In genomic region chr14:95520346-95520745, GRCh38 we compare ENCODE assay signal across 11 cellular contexts. TPM values are rescaled to one million over a fixed set of nuclear protein-coding genes. Genes with fewer than 3 reads are reported as not detected.
A peak's percentile ranks its signal among the peaks of the same experiment; 100 is the strongest.
DNase-seq lines count a peak whose midpoint lies in the region; ATAC-seq and TF ChIP-seq lines count a peak whose summit lies in the region.
"Had no signal": no experiment of that assay in that cellular context is flagged by ENCODE, and none has a peak within 500 bp of the region (broad histone marks: within the 10 kb centered on the region; RNA-seq: fewer than 3 reads in every experiment).

No MANE protein-coding gene starts in this region.

- no peak overlapping the region for H2AFZ ChIP-seq in mesenchymal stem cell (ENCODE audit: low read depth, low read length)
- H2AFZ ChIP-seq: parathyroid adenoma had no signal

- H2BK12ac ChIP-seq in mesenchymal stem cell (ENCODE audit: low read length in 2 of 2): peak overlapping the region; percentile 11 to 97

- peak overlapping the region; percentile 35 for H3K9ac ChIP-seq in mesenchymal stem cell (ENCODE audit: low read length)
- H3K9ac ChIP-seq: parathyroid adenoma had no signal

- no peak for TF ChIP-seq CTCF in right atrium auricular region (IDR thresholded peaks at IDR 0.05)
- TF ChIP-seq CTCF in vagina (IDR thresholded peaks at IDR 0.05): no peak

- H2BK15ac ChIP-seq in mesenchymal stem cell (ENCODE audit: low read depth, poor library complexity, severe bottlenecking): peak overlapping the region; percentile 52

- H3K36me3 Mint-ChIP-seq in activated T-cell treated with anti-CD3 and anti-CD28 coated beads, Interleukin-2, amount 50 U/mL, for 4 hours (ENCODE audit: insufficient read depth): no peaks in the 10 kb centered on the region

- H3K79me1 ChIP-seq in mesenchymal stem cell (replicated peaks; ENCODE audit: low read length, poor library complexity, severe bottlenecking): no peaks in the 10 kb centered on the region

- H3K4me1 ChIP-seq in right atrium auricular region (peaks cover 0 to 74% of the 10 kb centered on the region in 2 donors), mesenchymal stem cell (ENCODE audit: control insufficient read depth, insufficient read depth, low read depth, low read length) (peaks cover 24% of the 10 kb centered on the region), vagina (peaks cover 66% of the 10 kb centered on the region)

- H3K4me3 ChIP-seq in right atrium auricular region: no peak overlapping the region
- no peak overlapping the region for H3K4me3 ChIP-seq in mesenchymal stem cell (ENCODE audit: insufficient read depth in 1 of 2, low read depth in 1 of 2, low read length in 2 of 2)
- no peak overlapping the region for H3K4me3 ChIP-seq in vagina

- H3K9me3 ChIP-seq in right atrium auricular region (no peaks in the 10 kb centered on the region), mesenchymal stem cell (ENCODE audit: control insufficient read depth, low read length) (no peaks in the 10 kb centered on the region), vagina (no peaks in the 10 kb centered on the region)
- H3K9me3 ChIP-seq: Caco-2 had no signal

- DNase-seq in right atrium auricular region (ENCODE audit: low spot score) (no peak), left cardiac atrium (no peak), mesenchymal stem cell (no peak), vagina (ENCODE audit: extremely low spot score in 2 of 2) (peak in 1 of 2 donors; percentile 83), midbrain (lab: John Stamatoyannopoulos, UW) (no peak), NCI-H2081 treated with DMSO at 0.1 percent for 48 hours (lab: John Stamatoyannopoulos, UW) (no peak)
- no peak for DNase-seq in activated T-cell treated with anti-CD3 and anti-CD28 coated beads, Interleukin-2, amount 50 U/mL, for 4 hours
- DNase-seq: Caco-2, NCI-H1048 had no signal

- peak overlapping the region in 1 of 2 experiments; percentile 6 for H3K4ac ChIP-seq in mesenchymal stem cell (ENCODE audit: low read depth in 1 of 2, low read length in 2 of 2)

- H4K8ac ChIP-seq in mesenchymal stem cell (ENCODE audit: low read length): no peak overlapping the region

- H4K91ac ChIP-seq in mesenchymal stem cell (ENCODE audit: low read length): peak overlapping the region; percentile 78

- peaks cover 88% of the 10 kb centered on the region for H3K4me1 Mint-ChIP-seq in activated T-cell treated with anti-CD3 and anti-CD28 coated beads, Interleukin-2, amount 50 U/mL, for 4 hours (ENCODE audit: low read depth)

- H3K18ac ChIP-seq in mesenchymal stem cell (ENCODE audit: low read depth in 1 of 2, low read length in 2 of 2): peak overlapping the region; percentile 15 to 58

- ATAC-seq in left cardiac atrium: no peak
- ATAC-seq in activated T-cell treated with anti-CD3 and anti-CD28 coated beads, Interleukin-2, amount 50 U/mL, for 4 hours: no peak
- ATAC-seq in GM18873 (IDR thresholded peaks at IDR 0.05; ENCODE audit: low FRiP score, unreplicated experiment): no peak

- H3K23ac ChIP-seq in mesenchymal stem cell (ENCODE audit: low read length in 2 of 2): no peak overlapping the region

- no peak overlapping the region for H3K14ac ChIP-seq in mesenchymal stem cell (ENCODE audit: low read length in 2 of 2)

- peak overlapping the region; percentile 29 for H2BK120ac ChIP-seq in mesenchymal stem cell (ENCODE audit: low read depth, low read length)

- H3K36me3 ChIP-seq in right atrium auricular region (no peaks in the 10 kb centered on the region), mesenchymal stem cell (ENCODE audit: control insufficient read depth in 1 of 2, insufficient read depth in 2 of 2, low read depth in 1 of 2, low read length in 2 of 2) (no peaks in the 10 kb centered on the region), vagina (no peaks in the 10 kb centered on the region)

- H3K27me3 Mint-ChIP-seq in activated T-cell treated with anti-CD3 and anti-CD28 coated beads, Interleukin-2, amount 50 U/mL, for 4 hours (ENCODE audit: low read depth): no peaks in the 10 kb centered on the region

- H3K9me3 Mint-ChIP-seq in activated T-cell treated with anti-CD3 and anti-CD28 coated beads, Interleukin-2, amount 50 U/mL, for 4 hours: no peaks in the 10 kb centered on the region

- H3K27me3 ChIP-seq in right atrium auricular region: no peaks in the 10 kb centered on the region
- no peaks in the 10 kb centered on the region for H3K27me3 ChIP-seq in mesenchymal stem cell (ENCODE audit: control insufficient read depth in 1 of 2, insufficient read depth in 1 of 2, low read length in 2 of 2)
- no peaks in the 10 kb centered on the region for H3K27me3 ChIP-seq in vagina

- no peak overlapping the region for H2BK5ac ChIP-seq in mesenchymal stem cell (ENCODE audit: low read depth, low read length, poor library complexity, severe bottlenecking)

- 88% methylated on average over 2 of the region's 3 CpGs for WGBS in mesenchymal stem cell

- intact Hi-C loops in left cardiac atrium (cut with DNase I): no loop called here
- intact Hi-C loops in vagina (cut with DNase I): no loop called here

- H2AK5ac ChIP-seq in mesenchymal stem cell (ENCODE audit: low read length, severe bottlenecking): no peak overlapping the region

- H3K27ac ChIP-seq in right atrium auricular region: peak overlapping the region; percentile 54 to 97
- H3K27ac ChIP-seq in mesenchymal stem cell (ENCODE audit: low read length, poor library complexity, severe bottlenecking): no peak overlapping the region
- H3K27ac ChIP-seq in vagina: peak overlapping the region; percentile 71
- H3K27ac ChIP-seq: parathyroid adenoma had no signal

- H3K4me3 Mint-ChIP-seq in activated T-cell treated with anti-CD3 and anti-CD28 coated beads, Interleukin-2, amount 50 U/mL, for 4 hours: peak overlapping the region; percentile 77

- H3K4me2 ChIP-seq in mesenchymal stem cell (ENCODE audit: low read length, poor library complexity, severe bottlenecking): no peak overlapping the region

- TF ChIP-seq POLR2A in vagina (IDR thresholded peaks at IDR 0.05): no peak

RNA-seq across cellular contexts. Expression of gene SYNE3, which starts 3.9 kb away (rescaled TPM):
- total RNA-seq in right atrium auricular region (10 to 100 TPM in 1 of 2 donors, 1 to 10 TPM in 1; 8.2 to 13.2 TPM), left cardiac atrium (10 to 100 TPM; 24.6 to 34.3 TPM), vagina (27.0 TPM)
- total RNA-seq in activated T-cell treated with anti-CD3 and anti-CD28 coated beads, Interleukin-2, amount 50 U/mL, for 4 hours: 10 to 100 TPM; 11.5 to 15.0 (median 12.9) TPM
- 4.1 TPM for polyA plus RNA-seq in mesenchymal stem cell (2013, experiment 1 of 2)
- polyA plus RNA-seq in mesenchymal stem cell (2013, experiment 2 of 2): 3.9 TPM

RNA-seq across cellular contexts. Expression of gene GLRX5, which starts 14.5 kb away (rescaled TPM):
- total RNA-seq in right atrium auricular region (10 to 100 TPM; 54.0 to 58.9 TPM), left cardiac atrium (10 to 100 TPM; 59.7 to 78.1 TPM), vagina (20.4 TPM)
- total RNA-seq in activated T-cell treated with anti-CD3 and anti-CD28 coated beads, Interleukin-2, amount 50 U/mL, for 4 hours: 10 to 100 TPM; 37.3 to 45.1 (median 40.7) TPM
- 52.4 TPM for polyA plus RNA-seq in mesenchymal stem cell (2013, experiment 1 of 2)
- 54.4 TPM for polyA plus RNA-seq in mesenchymal stem cell (2013, experiment 2 of 2)
